15 cellular contexts compared by ENCODE assay signal in the genomic region with DNA sequence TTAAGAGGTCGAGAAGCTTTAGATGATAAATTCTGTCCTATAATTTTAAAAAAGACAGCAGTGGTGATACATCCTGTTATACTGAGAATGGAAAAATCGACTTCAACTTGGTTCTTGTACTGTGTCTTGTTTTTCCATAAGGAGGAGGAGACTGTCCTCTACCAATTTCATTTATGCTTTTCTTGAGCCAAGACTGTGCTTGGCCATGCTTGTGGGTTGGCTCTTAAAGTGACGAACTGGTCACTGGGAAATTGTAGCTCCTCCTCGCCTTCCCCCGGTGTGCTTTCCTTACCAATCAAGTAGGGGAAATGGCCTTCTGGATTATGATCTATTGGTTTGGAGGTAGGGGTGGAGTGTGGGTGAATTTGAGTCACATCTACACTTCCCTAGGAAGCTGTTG.
A peak's percentile ranks its signal among the peaks of the same experiment; 100 is the strongest.
DNase-seq lines count a peak whose midpoint lies in the region; ATAC-seq and TF ChIP-seq lines count a peak whose summit lies in the region.
"Had no signal": no experiment of that assay in that cellular context is flagged by ENCODE, and none has a peak within 500 bp of the region (broad histone marks: within the 10 kb centered on the region; RNA-seq: fewer than 3 reads in every experiment).

No MANE protein-coding gene starts in this region.

- peaks cover 15% of the 10 kb centered on the region for H3K4me1 Mint-ChIP-seq in activated CD8-positive, alpha-beta T cell treated with anti-CD3 and anti-CD28 coated beads for 36 hours (ENCODE audit: low read depth)
- H3K4me1 Mint-ChIP-seq in activated CD8-positive, alpha-beta T cell treated with anti-CD3 and anti-CD28 coated beads, Interleukin-2, amount 10 ng/mL, durations not matched to agents 7 days and 5 days (ENCODE audit: low read depth) = no peaks in the 10 kb centered on the region
- H3K4me1 Mint-ChIP-seq: activated naive CD8-positive, alpha-beta T cell treated with anti-CD3 and anti-CD28 coated beads, Interleukin-2, amount 10 ng/mL, durations not matched to agents 7 days and 5 days; CD4-positive, CD25-positive, alpha-beta regulatory T cell had no signal

- POLR2A ChIA-PET in activated CD8-positive, alpha-beta T cell treated with anti-CD3 and anti-CD28 coated beads for 36 hours (lab: Charles Lee) = interaction anchor here (1.0 kb wide), 1 partner anchor 10 kb away, joined by 3 read pairs; no protein-coding TSS in a partner anchor
- POLR2A ChIA-PET in activated CD8-positive, alpha-beta T cell treated with anti-CD3 and anti-CD28 coated beads, Interleukin-2, amount 10 ng/mL, durations not matched to agents 7 days and 5 days (lab: Charles Lee) = no interaction called here

- no peaks in the 10 kb centered on the region for H3K27me3 ChIP-seq in adipocyte (replicated peaks; ENCODE audit: control insufficient read depth, insufficient read depth, low read length)
- no peaks in the 10 kb centered on the region for H3K27me3 ChIP-seq in heart right ventricle
- H3K27me3 ChIP-seq in thoracic aorta (replicated peaks; ENCODE audit: insufficient read depth) = no peaks in the 10 kb centered on the region
- H3K27me3 ChIP-seq: neutrophil, upper lobe of right lung had no signal

- ATAC-seq in activated CD8-positive, alpha-beta T cell treated with anti-CD3 and anti-CD28 coated beads for 36 hours = peak; percentile 37
- ATAC-seq in activated CD8-positive, alpha-beta T cell treated with anti-CD3 and anti-CD28 coated beads, Interleukin-2, amount 10 ng/mL, durations not matched to agents 7 days and 5 days = no peak
- ATAC-seq in heart right ventricle (peak in 7 of 8 donors; percentile 15 to 76 (median 56)), thoracic aorta (ENCODE audit: insufficient number of reproducible peaks, low FRiP score, low read depth) (peak; percentile 46), GM21737 (IDR thresholded peaks at IDR 0.05; ENCODE audit: unreplicated experiment) (no peak)
- ATAC-seq: upper lobe of right lung had no signal

- no peak for TF ChIP-seq POLR2A in erythroblast (IDR thresholded peaks at IDR 0.05; ENCODE audit: low read length)

- H3K4me3 ChIP-seq in adipocyte (ENCODE audit: low read length) = peak overlapping the region; percentile 49
- H3K4me3 ChIP-seq in heart right ventricle = no peak overlapping the region
- no peak overlapping the region for H3K4me3 ChIP-seq in thoracic aorta
- H3K4me3 ChIP-seq: upper lobe of right lung had no signal

- no peaks in the 10 kb centered on the region for H3K9me3 Mint-ChIP-seq in activated CD8-positive, alpha-beta T cell treated with anti-CD3 and anti-CD28 coated beads for 36 hours
- peaks cover 5% of the 10 kb centered on the region for H3K9me3 Mint-ChIP-seq in activated CD8-positive, alpha-beta T cell treated with anti-CD3 and anti-CD28 coated beads, Interleukin-2, amount 10 ng/mL, durations not matched to agents 7 days and 5 days (ENCODE audit: insufficient read depth)

- H3K9me3 ChIP-seq in adipocyte (ENCODE audit: control insufficient read depth, low read length) (no peaks in the 10 kb centered on the region), heart right ventricle (peaks cover 0 to 5% (median 0%) of the 10 kb centered on the region in 11 donors), thoracic aorta (no peaks in the 10 kb centered on the region)
- H3K9me3 ChIP-seq: neutrophil, upper lobe of right lung had no signal

- WGBS in heart right ventricle, 2 donors = 55 to 60% methylated on average over 5 of the region's 5 CpGs

- no peak overlapping the region for H3K4me3 Mint-ChIP-seq in activated CD8-positive, alpha-beta T cell treated with anti-CD3 and anti-CD28 coated beads for 36 hours
- H3K4me3 Mint-ChIP-seq in activated CD8-positive, alpha-beta T cell treated with anti-CD3 and anti-CD28 coated beads, Interleukin-2, amount 10 ng/mL, durations not matched to agents 7 days and 5 days = no peak overlapping the region
- H3K4me3 Mint-ChIP-seq: activated naive CD8-positive, alpha-beta T cell treated with anti-CD3 and anti-CD28 coated beads, Interleukin-2, amount 10 ng/mL, durations not matched to agents 7 days and 5 days; CD4-positive, CD25-positive, alpha-beta regulatory T cell had no signal

- peaks cover 2% of the 10 kb centered on the region for H3K27me3 Mint-ChIP-seq in activated CD8-positive, alpha-beta T cell treated with anti-CD3 and anti-CD28 coated beads for 36 hours
- peaks cover 2% of the 10 kb centered on the region for H3K27me3 Mint-ChIP-seq in activated CD8-positive, alpha-beta T cell treated with anti-CD3 and anti-CD28 coated beads, Interleukin-2, amount 10 ng/mL, durations not matched to agents 7 days and 5 days (ENCODE audit: low read depth)
- H3K27me3 Mint-ChIP-seq: activated naive CD8-positive, alpha-beta T cell treated with anti-CD3 and anti-CD28 coated beads, Interleukin-2, amount 10 ng/mL, durations not matched to agents 7 days and 5 days had no signal

- H3K4me1 ChIP-seq in adipocyte (ENCODE audit: control insufficient read depth, insufficient read depth, low read length) (peaks cover 23% of the 10 kb centered on the region), heart right ventricle (peaks cover 0 to 48% (median 26%) of the 10 kb centered on the region in 9 donors), thoracic aorta (ENCODE audit: control insufficient read depth in 1 of 2, low read depth in 2 of 2) (peaks cover 18 to 34% of the 10 kb centered on the region in 2 donors)
- H3K4me1 ChIP-seq: upper lobe of right lung had no signal

- intact Hi-C loops in activated CD8-positive, alpha-beta T cell treated with anti-CD3 and anti-CD28 coated beads for 36 hours (cut with micrococcal nuclease) = no loop called here
- intact Hi-C loops in heart right ventricle (cut with DNase I) = loop anchor here in 1 of 10 donors (5.0 to 10.0 kb wide), 2 partner anchors 74 to 1026 kb away; a partner anchor contains a TSS

- no peak overlapping the region for H3K27ac Mint-ChIP-seq in activated CD8-positive, alpha-beta T cell treated with anti-CD3 and anti-CD28 coated beads for 36 hours
- no peak overlapping the region for H3K27ac Mint-ChIP-seq in activated CD8-positive, alpha-beta T cell treated with anti-CD3 and anti-CD28 coated beads, Interleukin-2, amount 10 ng/mL, durations not matched to agents 7 days and 5 days
- H3K27ac Mint-ChIP-seq: activated naive CD8-positive, alpha-beta T cell treated with anti-CD3 and anti-CD28 coated beads, Interleukin-2, amount 10 ng/mL, durations not matched to agents 7 days and 5 days; CD4-positive, CD25-positive, alpha-beta regulatory T cell had no signal

- peak overlapping the region in 7 of 10 donors; percentile 0 to 74 (median 54) for H3K27ac ChIP-seq in heart right ventricle
- peak overlapping the region; percentile 33 to 69 for H3K27ac ChIP-seq in thoracic aorta
- H3K27ac ChIP-seq: neutrophil, upper lobe of right lung had no signal

- CTCF ChIA-PET in activated CD8-positive, alpha-beta T cell treated with anti-CD3 and anti-CD28 coated beads for 36 hours (lab: Charles Lee) = interaction anchor here (0.6 to 1.3 kb wide), 3 partner anchors 30 to 145 kb away, joined by 3 to 4 read pairs (median 3); no protein-coding TSS in a partner anchor
- CTCF ChIA-PET in activated CD8-positive, alpha-beta T cell treated with anti-CD3 and anti-CD28 coated beads, Interleukin-2, amount 10 ng/mL, durations not matched to agents 7 days and 5 days (lab: Charles Lee) = interaction anchor here (1.2 kb wide), 1 partner anchor 31 kb away, joined by 3 read pairs; no protein-coding TSS in a partner anchor

- no peaks in the 10 kb centered on the region for H3K36me3 ChIP-seq in adipocyte (ENCODE audit: control insufficient read depth, insufficient read depth, low read length, severe bottlenecking)
- H3K36me3 ChIP-seq in heart right ventricle = no peaks in the 10 kb centered on the region
- no peaks in the 10 kb centered on the region for H3K36me3 ChIP-seq in thoracic aorta
- H3K36me3 ChIP-seq: neutrophil, upper lobe of right lung had no signal

- no peak for TF ChIP-seq CTCF in activated CD8-positive, alpha-beta T cell treated with anti-CD3 and anti-CD28 coated beads for 36 hours (IDR thresholded peaks at IDR 0.05)
- TF ChIP-seq CTCF in heart right ventricle (IDR thresholded peaks at IDR 0.05) (no peak), thoracic aorta (IDR thresholded peaks at IDR 0.05) (no peak)

- no peak for DNase-seq in activated CD8-positive, alpha-beta T cell treated with anti-CD3 and anti-CD28 coated beads for 36 hours
- DNase-seq in activated CD8-positive, alpha-beta T cell treated with anti-CD3 and anti-CD28 coated beads, Interleukin-2, amount 10 ng/mL, durations not matched to agents 7 days and 5 days = no peak
- no peak for DNase-seq in adipocyte (ENCODE audit: low read depth)
- DNase-seq in heart right ventricle = no peak
- no peak for DNase-seq in thoracic aorta (ENCODE audit: low spot score)
- no peak for DNase-seq in erythroblast (lab: John Stamatoyannopoulos, UW)
- DNase-seq in T-helper 9 cell = no peak
- DNase-seq: activated naive CD8-positive, alpha-beta T cell treated with anti-CD3 and anti-CD28 coated beads, Interleukin-2, amount 10 ng/mL, durations not matched to agents 7 days and 5 days; CD4-positive, CD25-positive, alpha-beta regulatory T cell; cerebellar nuclear complex; NCI-H526 treated with DMSO at 0.1 percent for 48 hours; stimulated activated CD4-positive, alpha-beta T cell treated with anti-CD3 and anti-CD28 coated beads, Interleukin-4, amount 100 ng/mL, for 24 hours; upper lobe of right lung had no signal

- no peak overlapping the region for H3K9ac ChIP-seq in adipocyte (ENCODE audit: low read length)

- H3K36me3 Mint-ChIP-seq in activated CD8-positive, alpha-beta T cell treated with anti-CD3 and anti-CD28 coated beads for 36 hours (ENCODE audit: low read depth) = no peaks in the 10 kb centered on the region
- H3K36me3 Mint-ChIP-seq in activated CD8-positive, alpha-beta T cell treated with anti-CD3 and anti-CD28 coated beads, Interleukin-2, amount 10 ng/mL, durations not matched to agents 7 days and 5 days (ENCODE audit: low read depth) = no peaks in the 10 kb centered on the region
- H3K36me3 Mint-ChIP-seq: activated naive CD8-positive, alpha-beta T cell treated with anti-CD3 and anti-CD28 coated beads, Interleukin-2, amount 10 ng/mL, durations not matched to agents 7 days and 5 days; CD4-positive, CD25-positive, alpha-beta regulatory T cell had no signal

Comparison
In these comparisons a context has a peak if more than half of its experiments do, and no peak if none do; other contexts are left out.
1. ATAC-seq: peak in activated CD8-positive, alpha-beta T cell treated with anti-CD3 and anti-CD28 coated beads for 36 hours (single experiment), heart right ventricle (7 of 8) and thoracic aorta (single experiment); none in activated CD8-positive, alpha-beta T cell treated with anti-CD3 and anti-CD28 coated beads, Interleukin-2, amount 10 ng/mL, durations not matched to agents 7 days and 5 days (single experiment) and GM21737 (single experiment).